ENCODE assay signal across 7 cellular contexts in the genomic region with DNA sequence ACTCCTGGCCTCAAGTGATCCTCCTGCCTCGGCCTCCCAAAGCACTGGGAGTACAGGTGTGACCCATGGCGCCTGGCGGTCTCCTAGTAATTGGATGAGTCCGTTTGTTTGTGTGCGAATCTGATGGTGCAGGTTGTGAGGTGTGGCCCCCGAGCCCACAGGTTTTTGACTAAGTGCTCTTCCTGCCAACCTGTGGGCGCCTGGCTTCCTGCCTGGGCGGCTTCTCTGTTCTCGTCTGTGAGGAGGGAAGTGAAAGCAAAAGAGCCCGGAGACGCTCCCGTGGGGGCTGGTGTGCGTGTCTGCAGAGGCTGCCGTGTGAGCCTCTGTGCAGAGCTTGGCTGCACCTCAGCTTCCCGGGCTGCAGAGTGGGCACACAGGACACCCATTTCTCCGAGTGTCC. TPM values are rescaled to one million over a fixed set of nuclear protein-coding genes. Genes with fewer than 3 reads are reported as not detected.
A peak's percentile ranks its signal among the peaks of the same experiment; 100 is the strongest.
DNase-seq lines count a peak whose midpoint lies in the region; ATAC-seq lines count a peak whose summit lies in the region.

No MANE protein-coding gene starts in this region.

- in situ Hi-C loops in HAP-1 (cut with MboI; ENCODE audit: low sequenced_read_pairs) = no loop called here

- H3K9me3 ChIP-seq in HAP-1 = no peaks in the 10 kb centered on the region

- H3K4me3 ChIP-seq in HAP-1 = no peak overlapping the region

- H3K36me3 ChIP-seq in HAP-1 (replicated peaks) = peaks cover 3% of the 10 kb centered on the region; the same call in 1 of the 2 replicates

- DNase-seq in activated CD4-positive, CD25-positive, alpha-beta regulatory T cell treated with anti-CD3 and anti-CD28 coated beads, Interleukin-2, amount 50 U/mL, for 16 hours (ENCODE audit: low read depth, low spot score) = peak; percentile 86
- peak; percentile 97 for DNase-seq in central memory CD4-positive, alpha-beta T cell
- DNase-seq in posterior vena cava (ENCODE audit: low spot score) (peak; percentile 91), HAP-1 (ENCODE audit: low spot score in 2 of 2) (no peak), retina (no peak)

- H3K27me3 ChIP-seq in HAP-1 (ENCODE audit: low read depth) = no peaks in the 10 kb centered on the region

- no peaks in the 10 kb centered on the region for H3K4me1 ChIP-seq in HAP-1

- intact Hi-C loops in posterior vena cava (cut with DNase I) = no loop called here

- ATAC-seq in GM19397 (IDR thresholded peaks at IDR 0.05; ENCODE audit: unreplicated experiment) = peak; percentile 49
- peak; percentile 47 for ATAC-seq in HG03460 (IDR thresholded peaks at IDR 0.05; ENCODE audit: unreplicated experiment)

RNA-seq across cellular contexts. Expression of gene ARHGAP45, which starts 10.0 kb away (rescaled TPM):
- total RNA-seq in posterior vena cava = 10 to 100 TPM in 1 of 2 donors, 1 to 10 TPM in 1; 10.0 to 26.8 TPM

RNA-seq across cellular contexts. Expression of gene POLR2E, which starts 18.2 kb away (rescaled TPM):
- 100 to 1,000 TPM in 1 of 2 donors, 10 to 100 TPM in 1; 89.9 to 105 TPM for total RNA-seq in posterior vena cava

RNA-seq across cellular contexts. Expression of gene GPX4, which starts 26.8 kb away (rescaled TPM):
- 100 to 1,000 TPM; 176 to 193 TPM for total RNA-seq in posterior vena cava

RNA-seq across cellular contexts. Expression of gene ABCA7, which starts 37.0 kb away (rescaled TPM):
- 1 to 10 TPM; 4.0 to 4.4 TPM for total RNA-seq in posterior vena cava

RNA-seq across cellular contexts. Expression of gene CNN2, which starts 50.5 kb away (rescaled TPM):
- 100 to 1,000 TPM in 1 of 2 donors, 10 to 100 TPM in 1; 94.7 to 136 TPM for total RNA-seq in posterior vena cava

Comparison
In these comparisons a context has a peak if more than half of its experiments do, and no peak if none do; other contexts are left out.
1. DNase-seq: peak in activated CD4-positive, CD25-positive, alpha-beta regulatory T cell treated with anti-CD3 and anti-CD28 coated beads, Interleukin-2, amount 50 U/mL, for 16 hours (single experiment), central memory CD4-positive, alpha-beta T cell (single experiment) and posterior vena cava (single experiment); none in HAP-1 (0 of 2) and retina (single experiment).